In the genomic region with DNA sequence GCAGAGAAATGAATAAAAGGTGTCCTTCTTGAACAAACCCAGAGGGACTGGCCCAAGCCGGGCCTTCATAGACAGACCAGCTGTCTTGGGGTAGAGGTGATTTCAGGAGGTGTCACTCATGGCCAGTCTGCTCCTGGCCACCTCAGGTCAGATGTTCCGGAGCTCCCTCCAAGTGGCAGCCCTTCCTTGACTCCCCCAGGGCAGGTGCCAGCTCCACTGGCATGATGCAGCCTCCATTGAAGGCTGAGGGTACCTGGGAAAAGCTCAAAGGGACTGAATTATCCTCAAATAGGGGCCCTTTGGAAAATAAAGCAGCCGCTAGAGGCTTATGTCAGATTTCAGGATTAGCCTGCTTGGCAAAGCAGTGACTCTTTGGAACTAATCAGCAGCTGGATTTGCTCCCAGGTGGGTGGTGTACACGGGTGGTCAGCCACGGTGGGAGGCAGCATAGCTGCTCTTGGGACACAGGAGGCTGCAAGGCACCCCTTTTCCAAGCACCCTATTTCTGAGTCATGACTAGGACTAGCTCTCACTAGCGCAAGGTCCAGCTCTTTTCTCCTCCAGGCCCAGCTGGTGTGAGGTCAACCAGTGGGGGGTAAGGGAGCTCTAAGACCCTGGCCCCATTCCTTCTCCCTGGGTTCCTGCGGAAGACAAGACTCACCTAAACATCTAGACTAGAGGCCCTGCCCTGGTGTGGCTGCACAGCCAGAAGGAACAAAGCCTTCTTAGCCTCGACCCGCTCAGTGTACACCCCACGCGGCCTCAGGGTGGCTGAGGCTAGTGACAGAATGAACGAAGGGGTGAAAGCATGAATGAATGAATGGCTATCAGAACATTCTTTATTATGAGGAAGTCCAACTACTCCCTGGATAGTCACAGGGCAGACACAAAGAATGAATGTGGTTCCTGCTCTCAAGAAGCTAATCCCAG, we compare ENCODE assay signal across 16 cellular contexts. TPM values are rescaled to one million over a fixed set of nuclear protein-coding genes. Genes with fewer than 3 reads are reported as not detected.
DNase-seq lines count a peak whose midpoint lies in the region; ATAC-seq and TF ChIP-seq lines count a peak whose summit lies in the region.
"Had no signal": no experiment of that assay in that cellular context is flagged by ENCODE, and none has a peak within 500 bp of the region (broad histone marks: within the 10 kb centered on the region; RNA-seq: fewer than 3 reads in every experiment).

No MANE protein-coding gene starts in this region.

- H3K9me3 ChIP-seq in heart left ventricle, result no peaks in the 10 kb centered on the region
- H3K9me3 ChIP-seq in psoas muscle, result no peaks in the 10 kb centered on the region
- no peaks in the 10 kb centered on the region for H3K9me3 ChIP-seq in uterus

- TF ChIP-seq POLR2A in heart left ventricle (IDR thresholded peaks at IDR 0.05) (no peak), uterus (IDR thresholded peaks at IDR 0.05) (no peak)

- no peak overlapping the region for H3K4me3 Mint-ChIP-seq in activated naive CD4-positive, alpha-beta T cell treated with anti-CD3 and anti-CD28 coated beads, Interleukin-2, amount 10 ng/mL, durations not matched to agents 7 days and 5 days
- H3K4me3 Mint-ChIP-seq: activated CD8-positive, alpha-beta memory T cell treated with anti-CD3 and anti-CD28 coated beads, Interleukin-2, amount 10 ng/mL, durations not matched to agents 7 days and 5 days; activated naive CD4-positive, alpha-beta T cell treated with anti-CD3 and anti-CD28 coated beads for 36 hours; CD8-positive, alpha-beta T cell; neural crest cell had no signal

- 79 to 86% (median 83%) methylated on average over 12 of the region's 12 CpGs for WGBS in heart left ventricle, 4 donors
- WGBS in psoas muscle, 3 donors, result 79 to 88% (median 79%) methylated on average over 12 of the region's 12 CpGs

- TF ChIP-seq CTCF in heart left ventricle (IDR thresholded peaks at IDR 0.05) (no peak), psoas muscle (IDR thresholded peaks at IDR 0.05) (no peak), uterus (IDR thresholded peaks at IDR 0.05) (no peak), GM13977 (IDR thresholded peaks at IDR 0.05; ENCODE audit: extremely low read depth, insufficient read depth, missing control alignments) (no peak)

- H3K4me3 ChIP-seq in heart left ventricle, result no peak overlapping the region
- H3K4me3 ChIP-seq in psoas muscle, result no peak overlapping the region
- H3K4me3 ChIP-seq in uterus, result no peak overlapping the region

- no peaks in the 10 kb centered on the region for H3K27me3 Mint-ChIP-seq in activated naive CD4-positive, alpha-beta T cell treated with anti-CD3 and anti-CD28 coated beads, Interleukin-2, amount 10 ng/mL, durations not matched to agents 7 days and 5 days
- H3K27me3 Mint-ChIP-seq: activated CD8-positive, alpha-beta memory T cell treated with anti-CD3 and anti-CD28 coated beads, Interleukin-2, amount 10 ng/mL, durations not matched to agents 7 days and 5 days had no signal

- peak; percentile 14 for DNase-seq in activated naive CD4-positive, alpha-beta T cell treated with anti-CD3 and anti-CD28 coated beads, Interleukin-2, amount 10 ng/mL, durations not matched to agents 7 days and 5 days
- no peak for DNase-seq in activated naive CD4-positive, alpha-beta T cell treated with Interleukin-2 at 50 U/mL for 16 hours
- DNase-seq in heart left ventricle (peak in 3 of 5 donors; percentile 16 to 33 (median 25)), psoas muscle (peak in 1 of 2 donors; percentile 44), uterus (peak; percentile 15 to 16), GM13977 (ENCODE audit: low spot score) (no peak)
- DNase-seq in activated CD4-positive, alpha-beta T cell treated with anti-CD3 and anti-CD28 coated beads, Interleukin-2, amount 50 U/mL, for 1 hour, result no peak
- DNase-seq: activated CD8-positive, alpha-beta memory T cell treated with anti-CD3 and anti-CD28 coated beads, Interleukin-2, amount 10 ng/mL, durations not matched to agents 7 days and 5 days; activated naive CD4-positive, alpha-beta T cell treated with anti-CD3 and anti-CD28 coated beads for 36 hours; CD8-positive, alpha-beta T cell; foreskin fibroblast; Kasumi-1; NCI-H1417 treated with DMSO at 0.1 percent for 48 hours; stimulated activated naive CD4-positive, alpha-beta T cell treated with Interleukin-2 at 50 U/mL for 16 hours had no signal

- CTCF ChIA-PET in activated naive CD4-positive, alpha-beta T cell treated with anti-CD3 and anti-CD28 coated beads, Interleukin-2, amount 10 ng/mL, durations not matched to agents 7 days and 5 days (lab: Charles Lee), result no interaction called here

- H3K36me3 ChIP-seq in heart left ventricle (peaks cover 0 to 55% (median 37%) of the 10 kb centered on the region in 9 donors), psoas muscle (ENCODE audit: insufficient read depth in 1 of 2, low read depth in 1 of 2) (peaks cover 0 to 30% of the 10 kb centered on the region in 2 donors), uterus (no peaks in the 10 kb centered on the region)

- H3K27me3 ChIP-seq in heart left ventricle, result no peaks in the 10 kb centered on the region
- H3K27me3 ChIP-seq in psoas muscle (ENCODE audit: insufficient read depth in 3 of 3, low read length in 2 of 3), result no peaks in the 10 kb centered on the region
- H3K27me3 ChIP-seq in uterus, result no peaks in the 10 kb centered on the region

- intact Hi-C loops in heart left ventricle (cut with DNase I), result loop anchor here in 3 of 10 donors (5.0 to 10.0 kb wide), 3 partner anchors 47 to 174 kb away; a partner anchor contains a TSS
- intact Hi-C loops in psoas muscle (cut with DNase I), result loop anchor here in 1 of 2 donors (5.0 kb wide), 1 partner anchor 84 kb away; no protein-coding TSS in a partner anchor
- intact Hi-C loops in uterus (cut with DNase I; ENCODE audit: low total_unique reads), result no loop called here

- H3K4me1 Mint-ChIP-seq in activated naive CD4-positive, alpha-beta T cell treated with anti-CD3 and anti-CD28 coated beads, Interleukin-2, amount 10 ng/mL, durations not matched to agents 7 days and 5 days, result no peaks in the 10 kb centered on the region

- H3K4me1 ChIP-seq in heart left ventricle (peaks cover 19 to 96% (median 77%) of the 10 kb centered on the region in 12 donors), psoas muscle (peaks cover 54% of the 10 kb centered on the region), uterus (peaks cover 19 to 29% of the 10 kb centered on the region in 2 donors)

- no peaks in the 10 kb centered on the region for H3K9me3 Mint-ChIP-seq in activated naive CD4-positive, alpha-beta T cell treated with anti-CD3 and anti-CD28 coated beads, Interleukin-2, amount 10 ng/mL, durations not matched to agents 7 days and 5 days
- H3K9me3 Mint-ChIP-seq: activated naive CD4-positive, alpha-beta T cell treated with anti-CD3 and anti-CD28 coated beads for 36 hours; CD8-positive, alpha-beta T cell; neural crest cell had no signal

- no peaks in the 10 kb centered on the region for H3K36me3 Mint-ChIP-seq in activated naive CD4-positive, alpha-beta T cell treated with anti-CD3 and anti-CD28 coated beads, Interleukin-2, amount 10 ng/mL, durations not matched to agents 7 days and 5 days
- H3K36me3 Mint-ChIP-seq: activated CD8-positive, alpha-beta memory T cell treated with anti-CD3 and anti-CD28 coated beads, Interleukin-2, amount 10 ng/mL, durations not matched to agents 7 days and 5 days had no signal

- in situ Hi-C loops in GM13977 (cut with MboI; ENCODE audit: low pct_unique_long_range_greater_than_20kb, low sequenced_read_pairs, unreplicated experiment), result no loop called here

- H3K27ac Mint-ChIP-seq in activated naive CD4-positive, alpha-beta T cell treated with anti-CD3 and anti-CD28 coated beads, Interleukin-2, amount 10 ng/mL, durations not matched to agents 7 days and 5 days, result no peak overlapping the region
- H3K27ac Mint-ChIP-seq: activated CD8-positive, alpha-beta memory T cell treated with anti-CD3 and anti-CD28 coated beads, Interleukin-2, amount 10 ng/mL, durations not matched to agents 7 days and 5 days; activated naive CD4-positive, alpha-beta T cell treated with anti-CD3 and anti-CD28 coated beads for 36 hours; CD8-positive, alpha-beta T cell had no signal

- ATAC-seq in heart left ventricle (no peak), psoas muscle (no peak), GM18909 (IDR thresholded peaks at IDR 0.05; ENCODE audit: poor library complexity, unreplicated experiment) (no peak)
- ATAC-seq: activated CD8-positive, alpha-beta memory T cell treated with anti-CD3 and anti-CD28 coated beads, Interleukin-2, amount 10 ng/mL, durations not matched to agents 7 days and 5 days; CD8-positive, alpha-beta T cell had no signal

- H3K27ac ChIP-seq in heart left ventricle, result peak overlapping the region in 8 of 12 donors; percentile 3 to 99 (median 98)
- H3K27ac ChIP-seq in psoas muscle, result peak overlapping the region; percentile 27
- peak overlapping the region; percentile 95 for H3K27ac ChIP-seq in uterus

RNA-seq across cellular contexts. Expression of a gene that starts 29.3 kb away (rescaled TPM):
- total RNA-seq in heart left ventricle (10 to 100 TPM; 12.7 to 23.7 (median 17.9) TPM), psoas muscle (10 to 100 TPM in 3 of 4 donors, 1 to 10 TPM in 1; 9.2 to 12.1 (median 11.4) TPM), uterus (10 to 100 TPM in 3 of 4 donors, 1 to 10 TPM in 1; 7.1 to 41.8 (median 28.4) TPM)
- polyA plus RNA-seq in heart left ventricle (10 to 100 TPM; 21.0 to 23.7 TPM), psoas muscle (10 to 100 TPM; 12.6 to 20.6 (median 13.2) TPM)

RNA-seq across cellular contexts. Expression of a gene that starts 45.3 kb away (rescaled TPM):
- total RNA-seq in heart left ventricle (1 to 10 TPM in 2 of 9 donors, under 1 TPM in 7; 0.14 to 1.6 (median 0.56) TPM), psoas muscle (under 1 TPM; 0.04 to 0.94 (median 0.17) TPM), uterus (10 to 100 TPM in 1 of 4 donors, 1 to 10 TPM in 3; 1.5 to 45.6 (median 5.4) TPM)
- polyA plus RNA-seq in heart left ventricle (under 1 TPM; 0.22 to 0.30 TPM), psoas muscle (under 1 TPM; 0.03 to 0.04 (median 0.04) TPM)
- total RNA-seq: activated CD8-positive, alpha-beta memory T cell treated with anti-CD3 and anti-CD28 coated beads, Interleukin-2, amount 10 ng/mL, durations not matched to agents 7 days and 5 days; activated naive CD4-positive, alpha-beta T cell treated with anti-CD3 and anti-CD28 coated beads for 36 hours had no signal

Comparison
In these comparisons a context has a peak if more than half of its experiments do, and no peak if none do; other contexts are left out.
1. DNase-seq: peak in activated naive CD4-positive, alpha-beta T cell treated with anti-CD3 and anti-CD28 coated beads, Interleukin-2, amount 10 ng/mL, durations not matched to agents 7 days and 5 days (single experiment), heart left ventricle (3 of 5) and uterus (2 of 2); none in activated naive CD4-positive, alpha-beta T cell treated with Interleukin-2 at 50 U/mL for 16 hours (single experiment), GM13977 (single experiment) and activated CD4-positive, alpha-beta T cell treated with anti-CD3 and anti-CD28 coated beads, Interleukin-2, amount 50 U/mL, for 1 hour (single experiment).
2. H3K27ac ChIP-seq: peak in every context shown above with its lines; median percentile 98 in heart left ventricle; 95 in uterus; 27 in psoas muscle.